Comparison of ENCODE assay signal across 8 cellular contexts in genomic region chr2:120312861-120313694, GRCh38. TPM values are rescaled to one million over a fixed set of nuclear protein-coding genes. Genes with fewer than 3 reads are reported as not detected.
DNase-seq lines count a peak whose midpoint lies in the region; ATAC-seq and TF ChIP-seq lines count a peak whose summit lies in the region.

No MANE protein-coding gene starts in this region.

- H3K36me3 ChIP-seq in SK-N-MC (ENCODE audit: insufficient read depth, low read length) (no peaks in the 10 kb centered on the region), gastroesophageal sphincter (no peaks in the 10 kb centered on the region), stomach smooth muscle (ENCODE audit: control insufficient read depth in 2 of 2, insufficient read depth in 2 of 2, low read length in 2 of 2) (no peaks in the 10 kb centered on the region)

- ATAC-seq in GM19452 (IDR thresholded peaks at IDR 0.05; ENCODE audit: unreplicated experiment) (peak; percentile 54), gastroesophageal sphincter (peak; percentile 87)

- DNase-seq in C1 segment of cervical spinal cord (lab: John Stamatoyannopoulos, UW) (peak in 13 of 14 donors; percentile 11 to 85 (median 64)), SK-N-MC (ENCODE audit: low read depth, low spot score) (peak; percentile 53), non-pigmented ciliary epithelial cell (ENCODE audit: low read depth) (peak; percentile 40)
- DNase-seq in activated naive CD4-positive, alpha-beta T cell treated with Interleukin-2 at 50 U/mL for 16 hours, result peak; percentile 79

- H3K9me3 ChIP-seq in SK-N-MC (ENCODE audit: low read depth, low read length) (no peaks in the 10 kb centered on the region), gastroesophageal sphincter (no peaks in the 10 kb centered on the region), stomach smooth muscle (ENCODE audit: control insufficient read depth in 2 of 2, low read length in 2 of 2) (no peaks in the 10 kb centered on the region)

- H3K4me1 ChIP-seq in gastroesophageal sphincter (peaks cover 0 to 19% (median 0%) of the 10 kb centered on the region in 3 donors), stomach smooth muscle (ENCODE audit: control insufficient read depth, insufficient read depth, low read length) (peaks cover 9% of the 10 kb centered on the region)

- no peak overlapping the region for H3K27ac ChIP-seq in SK-N-MC
- H3K27ac ChIP-seq in gastroesophageal sphincter, result peak overlapping the region in 3 of 4 donors; percentile 50 to 61 (median 53)
- peak overlapping the region; percentile 37 for H3K27ac ChIP-seq in stomach smooth muscle (ENCODE audit: low read length)

- H3K27me3 ChIP-seq in gastroesophageal sphincter (no peaks in the 10 kb centered on the region), stomach smooth muscle (ENCODE audit: control insufficient read depth in 1 of 2, insufficient read depth in 2 of 2, low read length in 2 of 2) (no peaks in the 10 kb centered on the region)

- 0 to 8% methylated on average over 9 to 27 of the region's 37 CpGs for WGBS in gastroesophageal sphincter (ENCODE audit: low coverage in 1 of 2), 2 donors

- no peak for TF ChIP-seq POLR2A in gastroesophageal sphincter (IDR thresholded peaks at IDR 0.05)

- no peak overlapping the region for H3K9ac ChIP-seq in SK-N-MC (ENCODE audit: insufficient read length)
- H3K9ac ChIP-seq in stomach smooth muscle (ENCODE audit: low read length in 2 of 2), result peak overlapping the region; percentile 50 to 73

- peak; percentile 95 for TF ChIP-seq CTCF in LNCAP (IDR thresholded peaks at IDR 0.05)
- peak in 2 of 4 experiments; percentile 85 to 91 for TF ChIP-seq CTCF in gastroesophageal sphincter (IDR thresholded peaks at IDR 0.05)

- TF ChIP-seq EP300 in gastroesophageal sphincter (IDR thresholded peaks at IDR 0.05), result no peak

- H3K4me3 ChIP-seq in SK-N-MC (peak overlapping the region; percentile 77), gastroesophageal sphincter (peak overlapping the region; percentile 2 to 43), stomach smooth muscle (ENCODE audit: low read length in 2 of 2) (peak overlapping the region; percentile 76 to 85)

RNA-seq across cellular contexts. Expression of gene INHBB, which starts 32.9 kb away (rescaled TPM):
- total RNA-seq in gastroesophageal sphincter, result 1 to 10 TPM in 3 of 4 donors, under 1 TPM in 1; 0.31 to 8.4 (median 3.4) TPM

Comparison
In these comparisons a context has a peak if more than half of its experiments do, and no peak if none do; other contexts are left out.
1. H3K4me3 ChIP-seq: peak in every context shown above with its lines; median percentile 80 in stomach smooth muscle; 77 in SK-N-MC; 22 in gastroesophageal sphincter.